Comparison of ENCODE assay signal across 1 cellular context in genomic region chr9:84393266-84393905, GRCh38.
TF ChIP-seq lines count a peak whose summit lies in the region.

No MANE protein-coding gene starts in this region.

TF ChIP-seq in H1, 55 proteins besides CTCF, POLR2A, EP300 and RAD21:
- TF ChIP-seq TAF1 (IDR thresholded peaks at IDR 0.05; ENCODE audit: low read depth, low read length) (no peak), EGR1 (IDR thresholded peaks at IDR 0.05; ENCODE audit: borderline replicate concordance, low read depth, low read length) (no peak), BCL11A (IDR thresholded peaks at IDR 0.05; ENCODE audit: low read depth in 2 of 2, low read length in 2 of 2) (no peak), GABPA (IDR thresholded peaks at IDR 0.05; ENCODE audit: borderline replicate concordance, insufficient read depth, low read length) (no peak), ATF3 (IDR thresholded peaks at IDR 0.05; ENCODE audit: insufficient read depth, low read depth, low read length) (no peak), FOSL1 (IDR thresholded peaks at IDR 0.05; ENCODE audit: insufficient read depth, low read depth, low read length) (no peak)
TF ChIP-seq in H1: peak in this region for 0.
